Comparison of ENCODE assay signal across 1 cellular context in genomic region chr1:89633103-89633744, GRCh38.
TF ChIP-seq lines count a peak whose summit lies in the region.

Gene LRRC8C (plus strand): TSS chr1:89633120. CDS start chr1:89686474, 53,354 bp downstream.

TF ChIP-seq in HCT116, 20 proteins besides CTCF, POLR2A, EP300 and RAD21 (continued from another document):
- TF ChIP-seq MAX (IDR thresholded peaks at IDR 0.05), result peak; percentile 41; the same call in 1 of the 2 replicates
- no peak for TF ChIP-seq ZFX (IDR thresholded peaks at IDR 0.05)
- TF ChIP-seq SRF (IDR thresholded peaks at IDR 0.05; ENCODE audit: low read depth), result no peak
- no peak for TF ChIP-seq YY1 (IDR thresholded peaks at IDR 0.05; ENCODE audit: extremely low read depth, insufficient replicate concordance, low read depth, low read length)
- no peak for TF ChIP-seq REST (IDR thresholded peaks at IDR 0.05; ENCODE audit: low read depth)
- no peak for TF ChIP-seq JUND (IDR thresholded peaks at IDR 0.05)
- TF ChIP-seq CBX3 (IDR thresholded peaks at IDR 0.05; ENCODE audit: low read depth), result no peak
- peak; percentile 4 for TF ChIP-seq TCF7L2 (IDR thresholded peaks at IDR 0.05; ENCODE audit: borderline replicate concordance, extremely low read depth, insufficient read depth, insufficient read length)
